In genomic region chr9:108972626-108973209, GRCh38 we compare ENCODE assay signal across 21 cellular contexts. TPM values are rescaled to one million over a fixed set of nuclear protein-coding genes. Genes with fewer than 3 reads are reported as not detected.
DNase-seq lines count a peak whose midpoint lies in the region; TF ChIP-seq lines count a peak whose summit lies in the region.
"Had no signal": no experiment of that assay in that cellular context is flagged by ENCODE, and none has a peak within 500 bp of the region (broad histone marks: within the 10 kb centered on the region; RNA-seq: fewer than 3 reads in every experiment).

No MANE protein-coding gene starts in this region.

- H3K9me2 ChIP-seq in Karpas-422 (replicated peaks; ENCODE audit: insufficient read depth, low read length), result no peaks in the 10 kb centered on the region

- H3K9me3 ChIP-seq in AG04450 (ENCODE audit: control insufficient read depth, insufficient read depth, low read length) (no peaks in the 10 kb centered on the region), WERI-Rb-1 (ENCODE audit: severe bottlenecking) (peaks cover 4% of the 10 kb centered on the region), Karpas-422 (ENCODE audit: low read length) (no peaks in the 10 kb centered on the region)

- H3K27me3 ChIP-seq in AG04450 (ENCODE audit: control insufficient read depth, insufficient read depth, low read length) (no peaks in the 10 kb centered on the region), WERI-Rb-1 (ENCODE audit: insufficient read depth, low read depth, severe bottlenecking) (no peaks in the 10 kb centered on the region), mesendoderm (ENCODE audit: insufficient read depth, low read length, poor library complexity) (no peaks in the 10 kb centered on the region), Karpas-422 (ENCODE audit: low read length) (no peaks in the 10 kb centered on the region)

- H3K36me3 ChIP-seq in WERI-Rb-1 (peaks cover 42% of the 10 kb centered on the region), mesendoderm (ENCODE audit: control insufficient read depth, insufficient read depth, low read length) (peaks cover 6% of the 10 kb centered on the region), Karpas-422 (ENCODE audit: insufficient read depth, low read length) (peaks cover 31% of the 10 kb centered on the region)

- no peak overlapping the region for H3K27ac ChIP-seq in AG04450 (ENCODE audit: low read depth, low read length)
- peak overlapping the region; percentile 75 for H3K27ac ChIP-seq in WERI-Rb-1
- no peak overlapping the region for H3K27ac ChIP-seq in mesendoderm (ENCODE audit: low read depth, low read length)
- H3K27ac ChIP-seq in substantia nigra (ENCODE audit: low read depth, low read length, poor library complexity, severe bottlenecking), result no peak overlapping the region
- no peak overlapping the region for H3K27ac ChIP-seq in Karpas-422 (ENCODE audit: low read length)

- WGBS in mesendoderm (ENCODE audit: extremely low coverage, insufficient coverage, low lambda C conversion rate), result no CpG with 5 or more reads among the region's 2 CpGs

- H3K4me3 ChIP-seq in AG04450 (ENCODE audit: low read depth, low read length) (no peak overlapping the region), WERI-Rb-1 (ENCODE audit: low read depth, low read length) (peak overlapping the region; percentile 25), mesendoderm (ENCODE audit: low read length) (no peak overlapping the region), Karpas-422 (ENCODE audit: low read length) (no peak overlapping the region)
- H3K4me3 ChIP-seq: K562 had no signal

- no peak overlapping the region for H2AK5ac ChIP-seq in mesendoderm (ENCODE audit: low read length)

- H4K8ac ChIP-seq in mesendoderm (ENCODE audit: low read depth, low read length), result no peak overlapping the region

- H3K79me1 ChIP-seq in mesendoderm (ENCODE audit: low read length), result no peaks in the 10 kb centered on the region

- TF ChIP-seq CTCF in AG04450 (IDR thresholded peaks at IDR 0.05; ENCODE audit: low read depth, low read length) (no peak), WERI-Rb-1 (IDR thresholded peaks at IDR 0.05; ENCODE audit: low read depth, low read length) (no peak)

- POLR2A ChIA-PET in AG04450 (lab: Yijun Ruan, JAX), result interaction anchor here (0.7 kb wide), 1 partner anchor 40 kb away, joined by 3 read pairs; no protein-coding TSS in a partner anchor

- no peaks in the 10 kb centered on the region for H4K20me1 ChIP-seq in Karpas-422 (ENCODE audit: insufficient read depth, low read depth, low read length)

- H3K79me2 ChIP-seq in mesendoderm (ENCODE audit: control insufficient read depth, insufficient read depth, low read length), result no peaks in the 10 kb centered on the region
- no peaks in the 10 kb centered on the region for H3K79me2 ChIP-seq in Karpas-422 (ENCODE audit: low read length)

- H2AFZ ChIP-seq in Karpas-422 (ENCODE audit: low read length), result no peak overlapping the region

- CTCF ChIA-PET in AG04450 (lab: Charles Lee), result interaction anchor here (0.9 kb wide), 1 partner anchor 19 kb away, joined by 3 read pairs; no protein-coding TSS in a partner anchor

- H3K4me1 ChIP-seq in mesendoderm (ENCODE audit: control insufficient read depth, low read depth, low read length), result no peaks in the 10 kb centered on the region
- no peaks in the 10 kb centered on the region for H3K4me1 ChIP-seq in Karpas-422 (ENCODE audit: low read length)

- H3K18ac ChIP-seq in mesendoderm (ENCODE audit: low read length), result no peak overlapping the region

- H3K9ac ChIP-seq in mesendoderm (ENCODE audit: low read length), result no peak overlapping the region
- no peak overlapping the region for H3K9ac ChIP-seq in Karpas-422 (ENCODE audit: low read length)

- H3K56ac ChIP-seq in mesendoderm (ENCODE audit: low read length), result no peak overlapping the region

- H3K23ac ChIP-seq in mesendoderm (ENCODE audit: low read length), result no peak overlapping the region

- H4K5ac ChIP-seq in mesendoderm (ENCODE audit: low read length), result no peak overlapping the region

- no peak overlapping the region for H2BK5ac ChIP-seq in mesendoderm (ENCODE audit: low read length)

- H3K4ac ChIP-seq in mesendoderm (ENCODE audit: low read depth, low read length), result no peak overlapping the region

- no peak overlapping the region for H2BK120ac ChIP-seq in mesendoderm (ENCODE audit: low read depth, low read length)

- no peak overlapping the region for H2BK15ac ChIP-seq in mesendoderm (replicated peaks; ENCODE audit: low read depth)

- H3K4me2 ChIP-seq in mesendoderm (ENCODE audit: low read length) (no peak overlapping the region), Karpas-422 (ENCODE audit: low read depth, low read length, poor library complexity, severe bottlenecking) (no peak overlapping the region)

- peak; percentile 4 for DNase-seq in AG04450 (ENCODE audit: low read depth, low spot score)
- DNase-seq in WERI-Rb-1, result no peak
- peak; percentile 33 for DNase-seq in fibroblast of peridontal ligament (ENCODE audit: extremely low read depth)
- peak; percentile 9 for DNase-seq in left kidney (ENCODE audit: low read depth, low spot score)
- no peak for DNase-seq in mesendoderm
- DNase-seq in substantia nigra (lab: John Stamatoyannopoulos, UW), result no peak
- no peak for DNase-seq in NCI-H345 (lab: John Stamatoyannopoulos, UW)
- DNase-seq in Karpas-422, result no peak
- DNase-seq: activated CD4-positive, alpha-beta T cell treated with anti-CD3 and anti-CD28 coated beads, Interleukin-2, amount 50 U/mL, for 1 hour; anterior cingulate cortex; CD4-positive, alpha-beta memory T cell; cortex of kidney; EL; H9; mesenchymal stem cell; MV-4-11; natural killer cell; NCI-H1930; NCI-H446 treated with DMSO at 0.1 percent for 48 hours; SW 1271 had no signal

RNA-seq across cellular contexts. Expression of gene ABITRAM, which starts 38.5 kb away (rescaled TPM):
- 17.6 and 24.5 TPM in 2 replicates for polyA plus RNA-seq in AG04450 (2011; rRNA removed)
- polyA minus RNA-seq in AG04450 (2011; rRNA and poly(A)+ RNA removed), result 3.2 and 6.1 TPM in 2 replicates
- polyA plus RNA-seq in mesendoderm (2013, experiment 1 of 2), result 14.5 TPM
- 13.6 TPM for polyA plus RNA-seq in mesendoderm (2013, experiment 2 of 2)
- 9.5 and 22.5 TPM in 2 replicates for total RNA-seq in Karpas-422 (2014; rRNA removed; shearing (Covaris generic); ENCODE audit: low replicate concordance)

RNA-seq across cellular contexts. Expression of gene ELP1, which starts 38.8 kb away (rescaled TPM):
- polyA plus RNA-seq in AG04450 (2011; rRNA removed), result 29.9 and 30.0 TPM in 2 replicates
- 25.5 and 28.9 TPM in 2 replicates for polyA minus RNA-seq in AG04450 (2011; rRNA and poly(A)+ RNA removed)
- polyA plus RNA-seq in mesendoderm (2013, experiment 1 of 2), result 21.8 TPM
- polyA plus RNA-seq in mesendoderm (2013, experiment 2 of 2), result 23.0 TPM
- total RNA-seq in Karpas-422 (2014; rRNA removed; shearing (Covaris generic); ENCODE audit: low replicate concordance), result 41.4 and 60.3 TPM in 2 replicates

RNA-seq across cellular contexts. Expression of gene CTNNAL1, which starts 40.6 kb away (rescaled TPM):
- polyA plus RNA-seq in AG04450 (2011; rRNA removed), result 60.6 and 82.7 TPM in 2 replicates
- polyA minus RNA-seq in AG04450 (2011; rRNA and poly(A)+ RNA removed), result 14.5 and 29.0 TPM in 2 replicates
- 47.0 TPM for polyA plus RNA-seq in mesendoderm (2013, experiment 1 of 2)
- polyA plus RNA-seq in mesendoderm (2013, experiment 2 of 2), result 46.8 TPM
- 26.8 and 31.4 TPM in 2 replicates for total RNA-seq in Karpas-422 (2014; rRNA removed; shearing (Covaris generic); ENCODE audit: low replicate concordance)

Comparison
In these comparisons a context has a peak if more than half of its experiments do, and no peak if none do; other contexts are left out.
1. DNase-seq: peak in AG04450 (single experiment), fibroblast of peridontal ligament (single experiment) and left kidney (single experiment); none in WERI-Rb-1 (single experiment), mesendoderm (single experiment), substantia nigra (0 of 49), NCI-H345 (single experiment) and Karpas-422 (single experiment).